Comparison of ENCODE assay signal across 20 cellular contexts in genomic region chr1:21925334-21925940, GRCh38. TPM values are rescaled to one million over a fixed set of nuclear protein-coding genes. Genes with fewer than 3 reads are reported as not detected.
A peak's percentile ranks its signal among the peaks of the same experiment; 100 is the strongest.
DNase-seq lines count a peak whose midpoint lies in the region; FAIRE-seq and TF ChIP-seq lines count a peak whose summit lies in the region.
"Had no signal": no experiment of that assay in that cellular context is flagged by ENCODE, and none has a peak within 500 bp of the region (broad histone marks: within the 10 kb centered on the region; RNA-seq: fewer than 3 reads in every experiment).

No MANE protein-coding gene starts in this region.

- FAIRE-seq in H54 (lab: Jason Lieb, UNC) = no peak

- intact Hi-C loops in esophagus squamous epithelium (cut with DNase I) = no loop called here

- no peak for TF ChIP-seq CTCF in esophagus squamous epithelium (IDR thresholded peaks at IDR 0.05)
- no peak for TF ChIP-seq CTCF in parathyroid adenoma (IDR thresholded peaks at IDR 0.05)
- no peak for TF ChIP-seq CTCF in tibial nerve (IDR thresholded peaks at IDR 0.05)

- peak overlapping the region; percentile 59 for H3K27ac ChIP-seq in SJSA1
- peak overlapping the region; percentile 75 to 97 (median 90) for H3K27ac ChIP-seq in esophagus squamous epithelium
- peak overlapping the region; percentile 15 for H3K27ac ChIP-seq in parathyroid adenoma
- H3K27ac ChIP-seq in tibial nerve = peak overlapping the region; percentile 67 to 95 (median 91)
- H3K27ac ChIP-seq: KMS-11, WERI-Rb-1 had no signal

- no peak overlapping the region for H3K4me3 ChIP-seq in SJSA1
- no peak overlapping the region for H3K4me3 ChIP-seq in esophagus squamous epithelium
- no peak overlapping the region for H3K4me3 ChIP-seq in parathyroid adenoma (ENCODE audit: low read depth, low read length)
- no peak overlapping the region for H3K4me3 ChIP-seq in tibial nerve
- H3K4me3 ChIP-seq: smooth muscle cell had no signal

- H3K27me3 ChIP-seq in SJSA1 (replicated peaks) = no peaks in the 10 kb centered on the region
- H3K27me3 ChIP-seq in esophagus squamous epithelium = no peaks in the 10 kb centered on the region
- no peaks in the 10 kb centered on the region for H3K27me3 ChIP-seq in parathyroid adenoma (ENCODE audit: control insufficient read depth, insufficient read depth, low read length)
- H3K27me3 ChIP-seq in tibial nerve = no peaks in the 10 kb centered on the region

- H3K4me1 ChIP-seq in SJSA1 (replicated peaks) (peaks cover 72% of the 10 kb centered on the region), esophagus squamous epithelium (peaks cover 31 to 99% (median 80%) of the 10 kb centered on the region in 3 donors), parathyroid adenoma (peaks cover 3% of the 10 kb centered on the region), tibial nerve (peaks cover 0 to 100% (median 79%) of the 10 kb centered on the region in 4 donors)

- TF ChIP-seq POLR2A in esophagus squamous epithelium (IDR thresholded peaks at IDR 0.05) (no peak), tibial nerve (IDR thresholded peaks at IDR 0.05) (no peak), H54 (IDR thresholded peaks at IDR 0.05; ENCODE audit: low read depth, low read length) (no peak)

- H3K9ac ChIP-seq in parathyroid adenoma = no peak overlapping the region
- H3K9ac ChIP-seq: KMS-11 had no signal

- H2AFZ ChIP-seq in parathyroid adenoma = no peak overlapping the region

- no peaks in the 10 kb centered on the region for H3K79me2 ChIP-seq in parathyroid adenoma

- H3K9me3 ChIP-seq in SJSA1 (replicated peaks) (no peaks in the 10 kb centered on the region), esophagus squamous epithelium (no peaks in the 10 kb centered on the region), parathyroid adenoma (ENCODE audit: control insufficient read depth, low read length) (no peaks in the 10 kb centered on the region), tibial nerve (no peaks in the 10 kb centered on the region)

- 58 to 68% methylated on average over 4 to 7 of the region's 8 CpGs for WGBS in esophagus squamous epithelium, 2 donors
- WGBS in tibial nerve, 2 donors = 45 to 46% methylated on average over 8 of the region's 8 CpGs

- peaks cover 31% of the 10 kb centered on the region for H3K36me3 ChIP-seq in SJSA1
- H3K36me3 ChIP-seq in esophagus squamous epithelium = peaks cover 0 to 10% (median 0%) of the 10 kb centered on the region in 3 donors
- no peaks in the 10 kb centered on the region for H3K36me3 ChIP-seq in parathyroid adenoma (ENCODE audit: control insufficient read depth, insufficient read depth, low read length)
- peaks cover 0 to 4% (median 0%) of the 10 kb centered on the region in 3 donors for H3K36me3 ChIP-seq in tibial nerve
- H3K36me3 ChIP-seq: WERI-Rb-1 had no signal

- DNase-seq in SJSA1 (ENCODE audit: low read depth in 1 of 2, low spot score in 2 of 2) = no peak
- no peak for DNase-seq in esophagus squamous epithelium (lab: John Stamatoyannopoulos, UW)
- DNase-seq in tibial nerve (ENCODE audit: low spot score in 2 of 2) = no peak
- DNase-seq in HK-2 (ENCODE audit: unreplicated experiment) = no peak
- no peak for DNase-seq in NCI-H2081 (lab: John Stamatoyannopoulos, UW)
- no peak for DNase-seq in DMS114 treated with DMSO at 0.1 percent for 48 hours (lab: John Stamatoyannopoulos, UW; ENCODE audit: unreplicated experiment)
- no peak for DNase-seq in H54 (ENCODE audit: insufficient read length, low spot score)
- DNase-seq: activated CD8-positive, alpha-beta memory T cell treated with anti-CD3 and anti-CD28 coated beads for 24 hours; activated effector memory CD4-positive, alpha-beta T cell treated with Interleukin-2 at 50 U/mL for 16 hours; CD4-positive, CD25-positive, alpha-beta regulatory T cell; NCI-H146; NCI-H524; stimulated activated naive CD4-positive, alpha-beta T cell; WERI-Rb-1 had no signal

- no peak for TF ChIP-seq EP300 in tibial nerve (IDR thresholded peaks at IDR 0.05)

- no peak overlapping the region for H3K4me2 ChIP-seq in parathyroid adenoma (ENCODE audit: low read length)
- H3K4me2 ChIP-seq: KMS-11, smooth muscle cell had no signal

RNA-seq across cellular contexts. Expression of gene HSPG2, which starts 11.7 kb away (rescaled TPM):
- total RNA-seq in SJSA1 (2014; rRNA removed; shearing (Covaris generic)) = 45.2 and 62.3 TPM in 2 replicates
- 100 to 1,000 TPM in 1 of 4 donors, 10 to 100 TPM in 3; 44.9 to 107 (median 54.2) TPM for total RNA-seq in esophagus squamous epithelium
- 100 to 1,000 TPM; 292 to 486 (median 404) TPM for total RNA-seq in tibial nerve

RNA-seq across cellular contexts. Expression of gene CELA3B, which starts 51.4 kb away (rescaled TPM):
- total RNA-seq in SJSA1 (2014; rRNA removed; shearing (Covaris generic)) = not detected in 2 replicates
- total RNA-seq in esophagus squamous epithelium (not detected), tibial nerve (10 to 100 TPM in 1 of 4 donors, 1 to 10 TPM in 2, under 1 TPM in 1; 0.66 to 47.7 (median 2.2) TPM)
- total RNA-seq: astrocyte; CD4-positive, CD25-positive, alpha-beta regulatory T cell; lower leg skin; OCI-LY7; smooth muscle cell had no signal

Comparison
In these comparisons a context has a peak if more than half of its experiments do, and no peak if none do; other contexts are left out.
1. H3K27ac ChIP-seq: peak in every context shown above with its lines; median percentile 91 in tibial nerve; 90 in esophagus squamous epithelium; 59 in SJSA1; 15 in parathyroid adenoma.